Comparison of ENCODE assay signal across 9 cellular contexts in genomic region chr15:52730163-52730562, GRCh38. TPM values are rescaled to one million over a fixed set of nuclear protein-coding genes. Genes with fewer than 3 reads are reported as not detected.
A peak's percentile ranks its signal among the peaks of the same experiment; 100 is the strongest.
DNase-seq lines count a peak whose midpoint lies in the region; ATAC-seq, FAIRE-seq and TF ChIP-seq lines count a peak whose summit lies in the region.
"Had no signal": no experiment of that assay in that cellular context is flagged by ENCODE, and none has a peak within 500 bp of the region (broad histone marks: within the 10 kb centered on the region; RNA-seq: fewer than 3 reads in every experiment).

No MANE protein-coding gene starts in this region.

- H3K4me3 ChIP-seq in HEK293 (ENCODE audit: low read depth, low read length) (no peak overlapping the region), Peyer's patch (no peak overlapping the region)
- H3K4me3 ChIP-seq: SJSA1 had no signal

- POLR2A ChIA-PET in HEK293 (lab: Yijun Ruan, JAX): no interaction called here

- TF ChIP-seq CTCF in HEK293 (tag by site-specific recombination; IDR thresholded peaks at IDR 0.05) (no peak), Peyer's patch (IDR thresholded peaks at IDR 0.05) (peak in 1 of 6 experiments; percentile 21)

- TF ChIP-seq POLR2A in GM12892 (IDR thresholded peaks at IDR 0.05; ENCODE audit: low read depth, low read length) (no peak), Peyer's patch (IDR thresholded peaks at IDR 0.05) (no peak)

- FAIRE-seq in GM12892 (lab: Jason Lieb, UNC): peak; percentile 67

- no peak for DNase-seq in GM12892 (ENCODE audit: insufficient read length)
- DNase-seq in Peyer's patch: peak in 2 of 3 donors; percentile 66 to 74
- peak; percentile 54 for DNase-seq in epithelial cell of prostate (ENCODE audit: low read depth, low spot score)
- no peak for DNase-seq in ecto neural progenitor cell (ENCODE audit: low spot score)
- DNase-seq in hypothalamus (lab: John Stamatoyannopoulos, UW): no peak
- DNase-seq in COR-L47 (lab: John Stamatoyannopoulos, UW): no peak

- CTCF ChIA-PET in HEK293 (lab: Yijun Ruan, JAX): interaction anchor here (0.6 to 1.6 kb wide), 2 partner anchors 178 to 474 kb away, joined by 3 to 5 read pairs; no protein-coding TSS in a partner anchor

- no peak overlapping the region for H3K27ac ChIP-seq in HEK293 (ENCODE audit: extremely low read depth, low read depth, low read length)
- H3K27ac ChIP-seq in Peyer's patch: peak overlapping the region in 2 of 4 donors; percentile 2 to 52
- peak overlapping the region; percentile 63 for H3K27ac ChIP-seq in epithelial cell of prostate
- H3K27ac ChIP-seq: SJSA1 had no signal

- H3K9me3 ChIP-seq in HEK293 (ENCODE audit: control insufficient read depth, insufficient read depth, low read depth, low read length) (no peaks in the 10 kb centered on the region), Peyer's patch (no peaks in the 10 kb centered on the region)

- H3K27me3 ChIP-seq in Peyer's patch: no peaks in the 10 kb centered on the region
- H3K27me3 ChIP-seq: SJSA1 had no signal

- ATAC-seq in HG03039 (IDR thresholded peaks at IDR 0.05; ENCODE audit: unreplicated experiment): no peak

- H3K36me3 ChIP-seq in HEK293 (ENCODE audit: control insufficient read depth in 2 of 2, insufficient read depth in 1 of 2, low read length in 2 of 2): no peaks in the 10 kb centered on the region
- H3K36me3 ChIP-seq in Peyer's patch: no peaks in the 10 kb centered on the region
- H3K36me3 ChIP-seq: SJSA1 had no signal

- H3K4me1 ChIP-seq in HEK293 (ENCODE audit: control insufficient read depth, insufficient read depth, low read length): 0 out of 2 replicates have a peak, but pooled peaks cover 2% of the 10 kb centered on the region
- H3K4me1 ChIP-seq in Peyer's patch: peaks cover 0 to 8% (median 2%) of the 10 kb centered on the region in 4 donors

TF ChIP-seq in HEK293, 187 proteins besides CTCF, POLR2A, EP300 and RAD21:
- TF ChIP-seq PRDM10 (tag by site-specific recombination; IDR thresholded peaks at IDR 0.05) (0 out of 2 replicates have a peak, but pooled peaks have one; percentile 17), RBAK (tag by site-specific recombination; IDR thresholded peaks at IDR 0.05) (no peak)
TF ChIP-seq in HEK293: peak in this region for 1.

RNA-seq across cellular contexts. Expression of gene ATOSA, which starts 51.0 kb away (rescaled TPM):
- polyA plus RNA-seq in GM12892 (2012; ENCODE audit: missing spikeins): 14.3 TPM
- 100 to 1,000 TPM in 1 of 4 donors, 10 to 100 TPM in 3; 55.5 to 128 (median 69.4) TPM for total RNA-seq in Peyer's patch

RNA-seq across cellular contexts. Expression of gene ONECUT1, which starts 60.0 kb away (rescaled TPM):
- not detected for polyA plus RNA-seq in GM12892 (2012; ENCODE audit: missing spikeins)
- not detected for total RNA-seq in Peyer's patch
- total RNA-seq: SJSA1 had no signal

Comparison
In these comparisons a context has a peak if more than half of its experiments do, and no peak if none do; other contexts are left out.
1. DNase-seq: peak in Peyer's patch (2 of 3) and epithelial cell of prostate (single experiment); none in GM12892 (single experiment), ecto neural progenitor cell (single experiment), hypothalamus (0 of 51) and COR-L47 (single experiment).